In the genomic region with DNA sequence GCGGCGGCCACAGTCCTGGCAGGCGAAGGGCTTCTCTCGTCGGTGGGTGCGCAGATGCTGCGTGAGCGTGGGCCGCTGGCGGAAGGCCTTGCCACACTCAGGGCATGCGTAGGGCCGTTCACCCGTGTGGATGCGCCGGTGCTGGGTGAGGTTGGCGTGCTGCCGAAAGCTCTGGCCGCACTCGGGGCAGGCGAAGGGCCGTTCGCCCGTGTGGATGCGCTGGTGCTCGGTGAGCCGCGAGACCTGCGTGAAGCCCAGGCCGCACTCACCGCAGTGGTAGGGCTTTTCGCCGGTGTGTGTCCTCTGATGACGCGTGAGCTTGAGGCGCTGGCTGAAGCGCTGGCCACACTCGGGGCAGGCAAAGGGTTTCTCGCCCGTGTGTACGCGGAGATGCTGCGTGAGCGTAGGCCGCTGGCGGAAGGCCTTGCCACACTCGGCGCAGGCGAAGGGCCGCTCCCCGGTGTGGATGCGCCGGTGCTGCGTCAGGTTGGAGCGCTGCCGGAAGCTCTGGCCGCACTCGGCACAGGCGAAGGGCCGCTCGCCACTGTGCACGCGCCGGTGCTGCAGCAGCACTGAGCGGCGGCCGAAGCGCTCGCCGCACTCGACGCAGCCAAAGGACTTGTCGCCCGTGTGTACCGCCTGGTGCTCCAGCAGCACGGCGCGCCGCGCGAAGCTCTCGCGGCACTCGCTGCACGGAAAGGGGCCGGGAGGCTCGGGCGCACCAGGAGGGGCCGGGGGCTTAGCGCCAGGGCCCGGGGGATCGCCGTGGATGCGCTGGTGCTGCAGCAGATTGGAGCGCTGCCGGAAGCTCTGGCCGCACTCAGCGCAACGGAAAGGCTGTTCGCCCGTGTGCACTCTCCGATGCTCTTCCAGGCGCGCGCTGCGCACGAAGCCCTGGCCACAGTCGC, we compare ENCODE assay signal across 1 cellular context.
A peak's percentile ranks its signal among the peaks of the same experiment; 100 is the strongest.
TF ChIP-seq lines count a peak whose summit lies in the region.

No MANE protein-coding gene starts in this region.

TF ChIP-seq in WTC11, 78 proteins besides CTCF, POLR2A, EP300 and RAD21 (continued from another document):
- TF ChIP-seq NFYB (CRISPR knock-in tag; conservative IDR thresholded peaks at IDR 0.05; ENCODE audit: low read depth) = no peak
- TF ChIP-seq TEAD4 (CRISPR knock-in tag; IDR thresholded peaks at IDR 0.05) = no peak
- TF ChIP-seq ETV6 (CRISPR knock-in tag; IDR thresholded peaks at IDR 0.05) = no peak
- TF ChIP-seq, protein P1, sequence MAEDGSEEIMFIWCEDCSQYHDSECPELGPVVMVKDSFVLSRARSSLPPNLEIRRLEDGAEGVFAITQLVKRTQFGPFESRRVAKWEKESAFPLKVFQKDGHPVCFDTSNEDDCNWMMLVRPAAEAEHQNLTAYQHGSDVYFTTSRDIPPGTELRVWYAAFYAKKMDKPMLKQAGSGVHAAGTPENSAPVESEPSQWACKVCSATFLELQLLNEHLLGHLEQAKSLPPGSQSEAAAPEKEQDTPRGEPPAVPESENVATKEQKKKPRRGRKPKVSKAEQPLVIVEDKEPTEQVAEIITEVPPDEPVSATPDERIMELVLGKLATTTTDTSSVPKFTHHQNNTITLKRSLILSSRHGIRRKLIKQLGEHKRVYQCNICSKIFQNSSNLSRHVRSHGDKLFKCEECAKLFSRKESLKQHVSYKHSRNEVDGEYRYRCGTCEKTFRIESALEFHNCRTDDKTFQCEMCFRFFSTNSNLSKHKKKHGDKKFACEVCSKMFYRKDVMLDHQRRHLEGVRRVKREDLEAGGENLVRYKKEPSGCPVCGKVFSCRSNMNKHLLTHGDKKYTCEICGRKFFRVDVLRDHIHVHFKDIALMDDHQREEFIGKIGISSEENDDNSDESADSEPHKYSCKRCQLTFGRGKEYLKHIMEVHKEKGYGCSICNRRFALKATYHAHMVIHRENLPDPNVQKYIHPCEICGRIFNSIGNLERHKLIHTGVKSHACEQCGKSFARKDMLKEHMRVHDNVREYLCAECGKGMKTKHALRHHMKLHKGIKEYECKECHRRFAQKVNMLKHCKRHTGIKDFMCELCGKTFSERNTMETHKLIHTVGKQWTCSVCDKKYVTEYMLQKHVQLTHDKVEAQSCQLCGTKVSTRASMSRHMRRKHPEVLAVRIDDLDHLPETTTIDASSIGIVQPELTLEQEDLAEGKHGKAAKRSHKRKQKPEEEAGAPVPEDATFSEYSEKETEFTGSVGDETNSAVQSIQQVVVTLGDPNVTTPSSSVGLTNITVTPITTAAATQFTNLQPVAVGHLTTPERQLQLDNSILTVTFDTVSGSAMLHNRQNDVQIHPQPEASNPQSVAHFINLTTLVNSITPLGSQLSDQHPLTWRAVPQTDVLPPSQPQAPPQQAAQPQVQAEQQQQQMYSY (CRISPR knock-in tag; IDR thresholded peaks at IDR 0.05) = peak; percentile 11
- no peak for TF ChIP-seq NFATC4 (CRISPR knock-in tag; IDR thresholded peaks at IDR 0.05)
- TF ChIP-seq RELA (CRISPR knock-in tag; IDR thresholded peaks at IDR 0.05; ENCODE audit: borderline replicate concordance) = no peak
- TF ChIP-seq, protein P2, sequence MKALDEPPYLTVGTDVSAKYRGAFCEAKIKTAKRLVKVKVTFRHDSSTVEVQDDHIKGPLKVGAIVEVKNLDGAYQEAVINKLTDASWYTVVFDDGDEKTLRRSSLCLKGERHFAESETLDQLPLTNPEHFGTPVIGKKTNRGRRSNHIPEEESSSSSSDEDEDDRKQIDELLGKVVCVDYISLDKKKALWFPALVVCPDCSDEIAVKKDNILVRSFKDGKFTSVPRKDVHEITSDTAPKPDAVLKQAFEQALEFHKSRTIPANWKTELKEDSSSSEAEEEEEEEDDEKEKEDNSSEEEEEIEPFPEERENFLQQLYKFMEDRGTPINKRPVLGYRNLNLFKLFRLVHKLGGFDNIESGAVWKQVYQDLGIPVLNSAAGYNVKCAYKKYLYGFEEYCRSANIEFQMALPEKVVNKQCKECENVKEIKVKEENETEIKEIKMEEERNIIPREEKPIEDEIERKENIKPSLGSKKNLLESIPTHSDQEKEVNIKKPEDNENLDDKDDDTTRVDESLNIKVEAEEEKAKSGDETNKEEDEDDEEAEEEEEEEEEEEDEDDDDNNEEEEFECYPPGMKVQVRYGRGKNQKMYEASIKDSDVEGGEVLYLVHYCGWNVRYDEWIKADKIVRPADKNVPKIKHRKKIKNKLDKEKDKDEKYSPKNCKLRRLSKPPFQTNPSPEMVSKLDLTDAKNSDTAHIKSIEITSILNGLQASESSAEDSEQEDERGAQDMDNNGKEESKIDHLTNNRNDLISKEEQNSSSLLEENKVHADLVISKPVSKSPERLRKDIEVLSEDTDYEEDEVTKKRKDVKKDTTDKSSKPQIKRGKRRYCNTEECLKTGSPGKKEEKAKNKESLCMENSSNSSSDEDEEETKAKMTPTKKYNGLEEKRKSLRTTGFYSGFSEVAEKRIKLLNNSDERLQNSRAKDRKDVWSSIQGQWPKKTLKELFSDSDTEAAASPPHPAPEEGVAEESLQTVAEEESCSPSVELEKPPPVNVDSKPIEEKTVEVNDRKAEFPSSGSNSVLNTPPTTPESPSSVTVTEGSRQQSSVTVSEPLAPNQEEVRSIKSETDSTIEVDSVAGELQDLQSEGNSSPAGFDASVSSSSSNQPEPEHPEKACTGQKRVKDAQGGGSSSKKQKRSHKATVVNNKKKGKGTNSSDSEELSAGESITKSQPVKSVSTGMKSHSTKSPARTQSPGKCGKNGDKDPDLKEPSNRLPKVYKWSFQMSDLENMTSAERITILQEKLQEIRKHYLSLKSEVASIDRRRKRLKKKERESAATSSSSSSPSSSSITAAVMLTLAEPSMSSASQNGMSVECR (CRISPR knock-in tag; IDR thresholded peaks at IDR 0.05; ENCODE audit: borderline replicate concordance) = peak; percentile 70; the same call in 1 of the 2 replicates
- peak; percentile 36; the same call in 1 of the 2 replicates for TF ChIP-seq IRF1 (CRISPR knock-in tag; IDR thresholded peaks at IDR 0.05)
- no peak for TF ChIP-seq ATF2 (CRISPR knock-in tag; IDR thresholded peaks at IDR 0.05; ENCODE audit: borderline replicate concordance, low read depth)
- peak; percentile 24; the same call in 1 of the 2 replicates for TF ChIP-seq HMGXB4 (CRISPR knock-in tag; IDR thresholded peaks at IDR 0.05)
- TF ChIP-seq CREM (CRISPR knock-in tag; IDR thresholded peaks at IDR 0.05) = no peak
- no peak for TF ChIP-seq ATF1 (CRISPR knock-in tag; IDR thresholded peaks at IDR 0.05)
- TF ChIP-seq MAX (CRISPR knock-in tag; IDR thresholded peaks at IDR 0.05) = peak; percentile 76
- TF ChIP-seq, protein P3, sequence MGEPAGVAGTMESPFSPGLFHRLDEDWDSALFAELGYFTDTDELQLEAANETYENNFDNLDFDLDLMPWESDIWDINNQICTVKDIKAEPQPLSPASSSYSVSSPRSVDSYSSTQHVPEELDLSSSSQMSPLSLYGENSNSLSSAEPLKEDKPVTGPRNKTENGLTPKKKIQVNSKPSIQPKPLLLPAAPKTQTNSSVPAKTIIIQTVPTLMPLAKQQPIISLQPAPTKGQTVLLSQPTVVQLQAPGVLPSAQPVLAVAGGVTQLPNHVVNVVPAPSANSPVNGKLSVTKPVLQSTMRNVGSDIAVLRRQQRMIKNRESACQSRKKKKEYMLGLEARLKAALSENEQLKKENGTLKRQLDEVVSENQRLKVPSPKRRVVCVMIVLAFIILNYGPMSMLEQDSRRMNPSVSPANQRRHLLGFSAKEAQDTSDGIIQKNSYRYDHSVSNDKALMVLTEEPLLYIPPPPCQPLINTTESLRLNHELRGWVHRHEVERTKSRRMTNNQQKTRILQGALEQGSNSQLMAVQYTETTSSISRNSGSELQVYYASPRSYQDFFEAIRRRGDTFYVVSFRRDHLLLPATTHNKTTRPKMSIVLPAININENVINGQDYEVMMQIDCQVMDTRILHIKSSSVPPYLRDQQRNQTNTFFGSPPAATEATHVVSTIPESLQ (CRISPR knock-in tag; IDR thresholded peaks at IDR 0.05) = no peak
- peak; percentile 48; the same call in 1 of the 2 replicates for TF ChIP-seq JUN (CRISPR knock-in tag; IDR thresholded peaks at IDR 0.05)
- TF ChIP-seq MXD4 (CRISPR knock-in tag; IDR thresholded peaks at IDR 0.05; ENCODE audit: borderline replicate concordance) = no peak
- no peak for TF ChIP-seq ZNF138 (CRISPR knock-in tag; conservative IDR thresholded peaks at IDR 0.05)
- no peak for TF ChIP-seq AR (CRISPR knock-in tag; IDR thresholded peaks at IDR 0.05)
- no peak for TF ChIP-seq NR3C1 (CRISPR knock-in tag; conservative IDR thresholded peaks at IDR 0.05; ENCODE audit: low read depth)
- TF ChIP-seq TEAD1 (CRISPR knock-in tag; IDR thresholded peaks at IDR 0.05) = 0 out of 2 replicates have a peak, but pooled peaks have one; percentile 56
- TF ChIP-seq, protein P4, sequence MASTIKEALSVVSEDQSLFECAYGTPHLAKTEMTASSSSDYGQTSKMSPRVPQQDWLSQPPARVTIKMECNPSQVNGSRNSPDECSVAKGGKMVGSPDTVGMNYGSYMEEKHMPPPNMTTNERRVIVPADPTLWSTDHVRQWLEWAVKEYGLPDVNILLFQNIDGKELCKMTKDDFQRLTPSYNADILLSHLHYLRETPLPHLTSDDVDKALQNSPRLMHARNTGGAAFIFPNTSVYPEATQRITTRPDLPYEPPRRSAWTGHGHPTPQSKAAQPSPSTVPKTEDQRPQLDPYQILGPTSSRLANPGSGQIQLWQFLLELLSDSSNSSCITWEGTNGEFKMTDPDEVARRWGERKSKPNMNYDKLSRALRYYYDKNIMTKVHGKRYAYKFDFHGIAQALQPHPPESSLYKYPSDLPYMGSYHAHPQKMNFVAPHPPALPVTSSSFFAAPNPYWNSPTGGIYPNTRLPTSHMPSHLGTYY (CRISPR knock-in tag; IDR thresholded peaks at IDR 0.05) = no peak
- TF ChIP-seq NR1H2 (CRISPR knock-in tag; IDR thresholded peaks at IDR 0.05) = no peak
- TF ChIP-seq, protein P5, sequence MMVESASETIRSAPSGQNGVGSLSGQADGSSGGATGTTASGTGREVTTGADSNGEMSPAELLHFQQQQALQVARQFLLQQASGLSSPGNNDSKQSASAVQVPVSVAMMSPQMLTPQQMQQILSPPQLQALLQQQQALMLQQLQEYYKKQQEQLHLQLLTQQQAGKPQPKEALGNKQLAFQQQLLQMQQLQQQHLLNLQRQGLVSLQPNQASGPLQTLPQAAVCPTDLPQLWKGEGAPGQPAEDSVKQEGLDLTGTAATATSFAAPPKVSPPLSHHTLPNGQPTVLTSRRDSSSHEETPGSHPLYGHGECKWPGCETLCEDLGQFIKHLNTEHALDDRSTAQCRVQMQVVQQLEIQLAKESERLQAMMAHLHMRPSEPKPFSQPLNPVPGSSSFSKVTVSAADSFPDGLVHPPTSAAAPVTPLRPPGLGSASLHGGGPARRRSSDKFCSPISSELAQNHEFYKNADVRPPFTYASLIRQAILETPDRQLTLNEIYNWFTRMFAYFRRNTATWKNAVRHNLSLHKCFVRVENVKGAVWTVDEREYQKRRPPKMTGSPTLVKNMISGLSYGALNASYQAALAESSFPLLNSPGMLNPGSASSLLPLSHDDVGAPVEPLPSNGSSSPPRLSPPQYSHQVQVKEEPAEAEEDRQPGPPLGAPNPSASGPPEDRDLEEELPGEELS (CRISPR knock-in tag; IDR thresholded peaks at IDR 0.05) = peak; percentile 13; the same call in 1 of the 2 replicates
